In genomic region chr18:58046794-58047555, GRCh38 we compare ENCODE assay signal across 1 cellular context.
TF ChIP-seq lines count a peak whose summit lies in the region.

No MANE protein-coding gene starts in this region.

TF ChIP-seq in HepG2, 621 proteins besides CTCF, POLR2A, EP300 and RAD21 (continued from another document and continues in another):
- no peak for TF ChIP-seq ZNF362 (CRISPR knock-in tag; IDR thresholded peaks at IDR 0.05; ENCODE audit: borderline replicate concordance)
- TF ChIP-seq, protein P1, sequence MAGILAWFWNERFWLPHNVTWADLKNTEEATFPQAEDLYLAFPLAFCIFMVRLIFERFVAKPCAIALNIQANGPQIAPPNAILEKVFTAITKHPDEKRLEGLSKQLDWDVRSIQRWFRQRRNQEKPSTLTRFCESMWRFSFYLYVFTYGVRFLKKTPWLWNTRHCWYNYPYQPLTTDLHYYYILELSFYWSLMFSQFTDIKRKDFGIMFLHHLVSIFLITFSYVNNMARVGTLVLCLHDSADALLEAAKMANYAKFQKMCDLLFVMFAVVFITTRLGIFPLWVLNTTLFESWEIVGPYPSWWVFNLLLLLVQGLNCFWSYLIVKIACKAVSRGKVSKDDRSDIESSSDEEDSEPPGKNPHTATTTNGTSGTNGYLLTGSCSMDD (CRISPR knock-in tag; IDR thresholded peaks at IDR 0.05): no peak
- TF ChIP-seq, protein P2, sequence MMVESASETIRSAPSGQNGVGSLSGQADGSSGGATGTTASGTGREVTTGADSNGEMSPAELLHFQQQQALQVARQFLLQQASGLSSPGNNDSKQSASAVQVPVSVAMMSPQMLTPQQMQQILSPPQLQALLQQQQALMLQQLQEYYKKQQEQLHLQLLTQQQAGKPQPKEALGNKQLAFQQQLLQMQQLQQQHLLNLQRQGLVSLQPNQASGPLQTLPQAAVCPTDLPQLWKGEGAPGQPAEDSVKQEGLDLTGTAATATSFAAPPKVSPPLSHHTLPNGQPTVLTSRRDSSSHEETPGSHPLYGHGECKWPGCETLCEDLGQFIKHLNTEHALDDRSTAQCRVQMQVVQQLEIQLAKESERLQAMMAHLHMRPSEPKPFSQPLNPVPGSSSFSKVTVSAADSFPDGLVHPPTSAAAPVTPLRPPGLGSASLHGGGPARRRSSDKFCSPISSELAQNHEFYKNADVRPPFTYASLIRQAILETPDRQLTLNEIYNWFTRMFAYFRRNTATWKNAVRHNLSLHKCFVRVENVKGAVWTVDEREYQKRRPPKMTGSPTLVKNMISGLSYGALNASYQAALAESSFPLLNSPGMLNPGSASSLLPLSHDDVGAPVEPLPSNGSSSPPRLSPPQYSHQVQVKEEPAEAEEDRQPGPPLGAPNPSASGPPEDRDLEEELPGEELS (CRISPR knock-in tag; IDR thresholded peaks at IDR 0.05): no peak
- no peak for TF ChIP-seq EEA1 (CRISPR knock-in tag; IDR thresholded peaks at IDR 0.05; ENCODE audit: borderline replicate concordance)
- no peak for TF ChIP-seq ZBTB7A (CRISPR knock-in tag; IDR thresholded peaks at IDR 0.05)
- no peak for TF ChIP-seq SMARCE1 (IDR thresholded peaks at IDR 0.05; ENCODE audit: borderline replicate concordance)
- TF ChIP-seq CREB3 (CRISPR knock-in tag; IDR thresholded peaks at IDR 0.05): no peak
- peak in 1 of 2 experiments; percentile 11; a peak in 1 of 4 replicates for TF ChIP-seq REST (IDR thresholded peaks at IDR 0.05; ENCODE audit: borderline replicate concordance in 1 of 2, low read depth in 1 of 2, low read length in 2 of 2)
- no peak for TF ChIP-seq GMEB1 (CRISPR knock-in tag; IDR thresholded peaks at IDR 0.05; ENCODE audit: borderline replicate concordance)
- TF ChIP-seq, protein P3, sequence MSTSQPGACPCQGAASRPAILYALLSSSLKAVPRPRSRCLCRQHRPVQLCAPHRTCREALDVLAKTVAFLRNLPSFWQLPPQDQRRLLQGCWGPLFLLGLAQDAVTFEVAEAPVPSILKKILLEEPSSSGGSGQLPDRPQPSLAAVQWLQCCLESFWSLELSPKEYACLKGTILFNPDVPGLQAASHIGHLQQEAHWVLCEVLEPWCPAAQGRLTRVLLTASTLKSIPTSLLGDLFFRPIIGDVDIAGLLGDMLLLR (CRISPR knock-in tag; IDR thresholded peaks at IDR 0.05): no peak
- TF ChIP-seq, protein P4, sequence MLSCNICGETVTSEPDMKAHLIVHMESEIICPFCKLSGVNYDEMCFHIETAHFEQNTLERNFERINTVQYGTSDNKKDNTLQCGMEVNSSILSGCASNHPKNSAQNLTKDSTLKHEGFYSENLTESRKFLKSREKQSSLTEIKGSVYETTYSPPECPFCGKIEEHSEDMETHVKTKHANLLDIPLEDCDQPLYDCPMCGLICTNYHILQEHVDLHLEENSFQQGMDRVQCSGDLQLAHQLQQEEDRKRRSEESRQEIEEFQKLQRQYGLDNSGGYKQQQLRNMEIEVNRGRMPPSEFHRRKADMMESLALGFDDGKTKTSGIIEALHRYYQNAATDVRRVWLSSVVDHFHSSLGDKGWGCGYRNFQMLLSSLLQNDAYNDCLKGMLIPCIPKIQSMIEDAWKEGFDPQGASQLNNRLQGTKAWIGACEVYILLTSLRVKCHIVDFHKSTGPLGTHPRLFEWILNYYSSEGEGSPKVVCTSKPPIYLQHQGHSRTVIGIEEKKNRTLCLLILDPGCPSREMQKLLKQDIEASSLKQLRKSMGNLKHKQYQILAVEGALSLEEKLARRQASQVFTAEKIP (CRISPR knock-in tag; IDR thresholded peaks at IDR 0.05; ENCODE audit: borderline replicate concordance): no peak
- TF ChIP-seq ZNF317 (CRISPR knock-in tag; IDR thresholded peaks at IDR 0.05): no peak
- TF ChIP-seq ZNF720 (CRISPR knock-in tag; IDR thresholded peaks at IDR 0.05): no peak
- no peak for TF ChIP-seq HNRNPK (IDR thresholded peaks at IDR 0.05; ENCODE audit: low read depth, low read length, poor library complexity, severe bottlenecking)
- TF ChIP-seq REPIN1 (CRISPR knock-in tag; IDR thresholded peaks at IDR 0.05; ENCODE audit: borderline replicate concordance, low read depth): no peak
- TF ChIP-seq, protein P5, sequence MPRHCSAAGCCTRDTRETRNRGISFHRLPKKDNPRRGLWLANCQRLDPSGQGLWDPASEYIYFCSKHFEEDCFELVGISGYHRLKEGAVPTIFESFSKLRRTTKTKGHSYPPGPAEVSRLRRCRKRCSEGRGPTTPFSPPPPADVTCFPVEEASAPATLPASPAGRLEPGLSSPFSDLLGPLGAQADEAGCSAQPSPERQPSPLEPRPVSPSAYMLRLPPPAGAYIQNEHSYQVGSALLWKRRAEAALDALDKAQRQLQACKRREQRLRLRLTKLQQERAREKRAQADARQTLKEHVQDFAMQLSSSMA (CRISPR knock-in tag; IDR thresholded peaks at IDR 0.05): no peak
- no peak for TF ChIP-seq SP2 (CRISPR knock-in tag; IDR thresholded peaks at IDR 0.05)
- no peak for TF ChIP-seq ZNF282 (IDR thresholded peaks at IDR 0.05; ENCODE audit: partially characterized antibody)
- TF ChIP-seq SNAI1 (CRISPR knock-in tag; IDR thresholded peaks at IDR 0.05; ENCODE audit: borderline replicate concordance): no peak
- TF ChIP-seq NR2C2 (CRISPR knock-in tag; IDR thresholded peaks at IDR 0.05; ENCODE audit: borderline replicate concordance): 0 out of 2 replicates have a peak, but pooled peaks have one; percentile 8
- peak; percentile 74 for TF ChIP-seq SSRP1 (CRISPR knock-in tag; IDR thresholded peaks at IDR 0.05)
- TF ChIP-seq POGZ (CRISPR knock-in tag; IDR thresholded peaks at IDR 0.05): no peak
- TF ChIP-seq HDAC2 (CRISPR knock-in tag; IDR thresholded peaks at IDR 0.05): 0 out of 2 replicates have a peak, but pooled peaks have one; percentile 13
- no peak for TF ChIP-seq FOXC1 (CRISPR knock-in tag; IDR thresholded peaks at IDR 0.05; ENCODE audit: borderline replicate concordance)
- TF ChIP-seq, protein P6, sequence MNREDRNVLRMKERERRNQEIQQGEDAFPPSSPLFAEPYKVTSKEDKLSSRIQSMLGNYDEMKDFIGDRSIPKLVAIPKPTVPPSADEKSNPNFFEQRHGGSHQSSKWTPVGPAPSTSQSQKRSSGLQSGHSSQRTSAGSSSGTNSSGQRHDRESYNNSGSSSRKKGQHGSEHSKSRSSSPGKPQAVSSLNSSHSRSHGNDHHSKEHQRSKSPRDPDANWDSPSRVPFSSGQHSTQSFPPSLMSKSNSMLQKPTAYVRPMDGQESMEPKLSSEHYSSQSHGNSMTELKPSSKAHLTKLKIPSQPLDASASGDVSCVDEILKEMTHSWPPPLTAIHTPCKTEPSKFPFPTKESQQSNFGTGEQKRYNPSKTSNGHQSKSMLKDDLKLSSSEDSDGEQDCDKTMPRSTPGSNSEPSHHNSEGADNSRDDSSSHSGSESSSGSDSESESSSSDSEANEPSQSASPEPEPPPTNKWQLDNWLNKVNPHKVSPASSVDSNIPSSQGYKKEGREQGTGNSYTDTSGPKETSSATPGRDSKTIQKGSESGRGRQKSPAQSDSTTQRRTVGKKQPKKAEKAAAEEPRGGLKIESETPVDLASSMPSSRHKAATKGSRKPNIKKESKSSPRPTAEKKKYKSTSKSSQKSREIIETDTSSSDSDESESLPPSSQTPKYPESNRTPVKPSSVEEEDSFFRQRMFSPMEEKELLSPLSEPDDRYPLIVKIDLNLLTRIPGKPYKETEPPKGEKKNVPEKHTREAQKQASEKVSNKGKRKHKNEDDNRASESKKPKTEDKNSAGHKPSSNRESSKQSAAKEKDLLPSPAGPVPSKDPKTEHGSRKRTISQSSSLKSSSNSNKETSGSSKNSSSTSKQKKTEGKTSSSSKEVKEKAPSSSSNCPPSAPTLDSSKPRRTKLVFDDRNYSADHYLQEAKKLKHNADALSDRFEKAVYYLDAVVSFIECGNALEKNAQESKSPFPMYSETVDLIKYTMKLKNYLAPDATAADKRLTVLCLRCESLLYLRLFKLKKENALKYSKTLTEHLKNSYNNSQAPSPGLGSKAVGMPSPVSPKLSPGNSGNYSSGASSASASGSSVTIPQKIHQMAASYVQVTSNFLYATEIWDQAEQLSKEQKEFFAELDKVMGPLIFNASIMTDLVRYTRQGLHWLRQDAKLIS (CRISPR knock-in tag; IDR thresholded peaks at IDR 0.05): peak; percentile 98
- TF ChIP-seq HNF4G (IDR thresholded peaks at IDR 0.05; ENCODE audit: borderline replicate concordance, low read depth, low read length): no peak
- TF ChIP-seq HNF4G (CRISPR knock-in tag; IDR thresholded peaks at IDR 0.05; ENCODE audit: borderline replicate concordance, low read depth): no peak
- TF ChIP-seq, protein P7, sequence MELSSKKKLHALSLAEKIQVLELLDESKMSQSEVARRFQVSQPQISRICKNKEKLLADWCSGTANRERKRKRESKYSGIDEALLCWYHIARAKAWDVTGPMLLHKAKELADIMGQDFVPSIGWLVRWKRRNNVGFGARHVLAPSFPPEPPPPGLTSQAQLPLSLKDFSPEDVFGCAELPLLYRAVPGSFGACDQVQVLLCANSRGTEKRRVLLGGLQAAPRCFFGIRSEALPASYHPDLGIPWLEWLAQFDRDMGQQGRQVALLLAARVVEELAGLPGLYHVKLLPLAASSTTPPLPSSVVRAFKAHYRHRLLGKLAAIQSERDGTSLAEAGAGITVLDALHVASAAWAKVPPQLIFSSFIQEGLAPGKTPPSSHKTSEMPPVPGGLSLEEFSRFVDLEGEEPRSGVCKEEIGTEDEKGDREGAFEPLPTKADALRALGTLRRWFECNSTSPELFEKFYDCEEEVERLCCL (CRISPR knock-in tag; IDR thresholded peaks at IDR 0.05; ENCODE audit: borderline replicate concordance): no peak
- TF ChIP-seq ZNF503 (CRISPR knock-in tag; IDR thresholded peaks at IDR 0.05): no peak
- TF ChIP-seq HMGA1 (CRISPR knock-in tag; conservative IDR thresholded peaks at IDR 0.05): no peak
- no peak for TF ChIP-seq ZSCAN5A (CRISPR knock-in tag; IDR thresholded peaks at IDR 0.05; ENCODE audit: borderline replicate concordance)
- no peak for TF ChIP-seq ZNF33A (CRISPR knock-in tag; IDR thresholded peaks at IDR 0.05; ENCODE audit: borderline replicate concordance)
